ENCODE assay signal across 1 cellular context in the genomic region with DNA sequence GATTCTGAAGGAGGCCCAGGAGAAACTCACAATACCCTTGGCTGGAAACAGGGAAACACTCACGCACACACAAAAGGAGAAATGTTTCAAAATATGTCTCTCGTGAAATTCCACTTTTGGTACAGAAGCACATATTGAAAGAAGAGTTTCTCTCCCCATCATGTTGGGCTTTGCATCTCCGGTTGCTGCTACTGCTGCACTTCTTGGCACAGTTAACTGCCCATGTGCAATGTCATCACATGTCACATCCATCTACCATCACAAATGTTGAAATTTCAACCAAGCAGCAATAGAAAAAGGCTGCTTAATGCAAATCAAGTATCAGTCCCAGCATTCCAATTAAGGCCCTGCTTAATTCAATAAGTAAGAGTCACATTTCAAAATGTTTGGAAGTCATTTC.
TF ChIP-seq lines count a peak whose summit lies in the region.

No MANE protein-coding gene starts in this region.

TF ChIP-seq in GM23338, 12 proteins besides CTCF, POLR2A, EP300 and RAD21 (continued from another document):
- TF ChIP-seq, protein P1, sequence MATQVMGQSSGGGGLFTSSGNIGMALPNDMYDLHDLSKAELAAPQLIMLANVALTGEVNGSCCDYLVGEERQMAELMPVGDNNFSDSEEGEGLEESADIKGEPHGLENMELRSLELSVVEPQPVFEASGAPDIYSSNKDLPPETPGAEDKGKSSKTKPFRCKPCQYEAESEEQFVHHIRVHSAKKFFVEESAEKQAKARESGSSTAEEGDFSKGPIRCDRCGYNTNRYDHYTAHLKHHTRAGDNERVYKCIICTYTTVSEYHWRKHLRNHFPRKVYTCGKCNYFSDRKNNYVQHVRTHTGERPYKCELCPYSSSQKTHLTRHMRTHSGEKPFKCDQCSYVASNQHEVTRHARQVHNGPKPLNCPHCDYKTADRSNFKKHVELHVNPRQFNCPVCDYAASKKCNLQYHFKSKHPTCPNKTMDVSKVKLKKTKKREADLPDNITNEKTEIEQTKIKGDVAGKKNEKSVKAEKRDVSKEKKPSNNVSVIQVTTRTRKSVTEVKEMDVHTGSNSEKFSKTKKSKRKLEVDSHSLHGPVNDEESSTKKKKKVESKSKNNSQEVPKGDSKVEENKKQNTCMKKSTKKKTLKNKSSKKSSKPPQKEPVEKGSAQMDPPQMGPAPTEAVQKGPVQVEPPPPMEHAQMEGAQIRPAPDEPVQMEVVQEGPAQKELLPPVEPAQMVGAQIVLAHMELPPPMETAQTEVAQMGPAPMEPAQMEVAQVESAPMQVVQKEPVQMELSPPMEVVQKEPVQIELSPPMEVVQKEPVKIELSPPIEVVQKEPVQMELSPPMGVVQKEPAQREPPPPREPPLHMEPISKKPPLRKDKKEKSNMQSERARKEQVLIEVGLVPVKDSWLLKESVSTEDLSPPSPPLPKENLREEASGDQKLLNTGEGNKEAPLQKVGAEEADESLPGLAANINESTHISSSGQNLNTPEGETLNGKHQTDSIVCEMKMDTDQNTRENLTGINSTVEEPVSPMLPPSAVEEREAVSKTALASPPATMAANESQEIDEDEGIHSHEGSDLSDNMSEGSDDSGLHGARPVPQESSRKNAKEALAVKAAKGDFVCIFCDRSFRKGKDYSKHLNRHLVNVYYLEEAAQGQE (IDR thresholded peaks at IDR 0.05; ENCODE audit: unreplicated experiment): no peak
- TF ChIP-seq NANOG (IDR thresholded peaks at IDR 0.05; ENCODE audit: borderline replicate concordance): no peak
- no peak for TF ChIP-seq STAT1 (IDR thresholded peaks at IDR 0.05; ENCODE audit: unreplicated experiment)
- no peak for TF ChIP-seq ZNF114 (CRISPR knock-in tag; IDR thresholded peaks at IDR 0.05)
- no peak for TF ChIP-seq EZH2phosphoT487 (IDR thresholded peaks at IDR 0.05; ENCODE audit: unreplicated experiment)
- TF ChIP-seq, protein P2, sequence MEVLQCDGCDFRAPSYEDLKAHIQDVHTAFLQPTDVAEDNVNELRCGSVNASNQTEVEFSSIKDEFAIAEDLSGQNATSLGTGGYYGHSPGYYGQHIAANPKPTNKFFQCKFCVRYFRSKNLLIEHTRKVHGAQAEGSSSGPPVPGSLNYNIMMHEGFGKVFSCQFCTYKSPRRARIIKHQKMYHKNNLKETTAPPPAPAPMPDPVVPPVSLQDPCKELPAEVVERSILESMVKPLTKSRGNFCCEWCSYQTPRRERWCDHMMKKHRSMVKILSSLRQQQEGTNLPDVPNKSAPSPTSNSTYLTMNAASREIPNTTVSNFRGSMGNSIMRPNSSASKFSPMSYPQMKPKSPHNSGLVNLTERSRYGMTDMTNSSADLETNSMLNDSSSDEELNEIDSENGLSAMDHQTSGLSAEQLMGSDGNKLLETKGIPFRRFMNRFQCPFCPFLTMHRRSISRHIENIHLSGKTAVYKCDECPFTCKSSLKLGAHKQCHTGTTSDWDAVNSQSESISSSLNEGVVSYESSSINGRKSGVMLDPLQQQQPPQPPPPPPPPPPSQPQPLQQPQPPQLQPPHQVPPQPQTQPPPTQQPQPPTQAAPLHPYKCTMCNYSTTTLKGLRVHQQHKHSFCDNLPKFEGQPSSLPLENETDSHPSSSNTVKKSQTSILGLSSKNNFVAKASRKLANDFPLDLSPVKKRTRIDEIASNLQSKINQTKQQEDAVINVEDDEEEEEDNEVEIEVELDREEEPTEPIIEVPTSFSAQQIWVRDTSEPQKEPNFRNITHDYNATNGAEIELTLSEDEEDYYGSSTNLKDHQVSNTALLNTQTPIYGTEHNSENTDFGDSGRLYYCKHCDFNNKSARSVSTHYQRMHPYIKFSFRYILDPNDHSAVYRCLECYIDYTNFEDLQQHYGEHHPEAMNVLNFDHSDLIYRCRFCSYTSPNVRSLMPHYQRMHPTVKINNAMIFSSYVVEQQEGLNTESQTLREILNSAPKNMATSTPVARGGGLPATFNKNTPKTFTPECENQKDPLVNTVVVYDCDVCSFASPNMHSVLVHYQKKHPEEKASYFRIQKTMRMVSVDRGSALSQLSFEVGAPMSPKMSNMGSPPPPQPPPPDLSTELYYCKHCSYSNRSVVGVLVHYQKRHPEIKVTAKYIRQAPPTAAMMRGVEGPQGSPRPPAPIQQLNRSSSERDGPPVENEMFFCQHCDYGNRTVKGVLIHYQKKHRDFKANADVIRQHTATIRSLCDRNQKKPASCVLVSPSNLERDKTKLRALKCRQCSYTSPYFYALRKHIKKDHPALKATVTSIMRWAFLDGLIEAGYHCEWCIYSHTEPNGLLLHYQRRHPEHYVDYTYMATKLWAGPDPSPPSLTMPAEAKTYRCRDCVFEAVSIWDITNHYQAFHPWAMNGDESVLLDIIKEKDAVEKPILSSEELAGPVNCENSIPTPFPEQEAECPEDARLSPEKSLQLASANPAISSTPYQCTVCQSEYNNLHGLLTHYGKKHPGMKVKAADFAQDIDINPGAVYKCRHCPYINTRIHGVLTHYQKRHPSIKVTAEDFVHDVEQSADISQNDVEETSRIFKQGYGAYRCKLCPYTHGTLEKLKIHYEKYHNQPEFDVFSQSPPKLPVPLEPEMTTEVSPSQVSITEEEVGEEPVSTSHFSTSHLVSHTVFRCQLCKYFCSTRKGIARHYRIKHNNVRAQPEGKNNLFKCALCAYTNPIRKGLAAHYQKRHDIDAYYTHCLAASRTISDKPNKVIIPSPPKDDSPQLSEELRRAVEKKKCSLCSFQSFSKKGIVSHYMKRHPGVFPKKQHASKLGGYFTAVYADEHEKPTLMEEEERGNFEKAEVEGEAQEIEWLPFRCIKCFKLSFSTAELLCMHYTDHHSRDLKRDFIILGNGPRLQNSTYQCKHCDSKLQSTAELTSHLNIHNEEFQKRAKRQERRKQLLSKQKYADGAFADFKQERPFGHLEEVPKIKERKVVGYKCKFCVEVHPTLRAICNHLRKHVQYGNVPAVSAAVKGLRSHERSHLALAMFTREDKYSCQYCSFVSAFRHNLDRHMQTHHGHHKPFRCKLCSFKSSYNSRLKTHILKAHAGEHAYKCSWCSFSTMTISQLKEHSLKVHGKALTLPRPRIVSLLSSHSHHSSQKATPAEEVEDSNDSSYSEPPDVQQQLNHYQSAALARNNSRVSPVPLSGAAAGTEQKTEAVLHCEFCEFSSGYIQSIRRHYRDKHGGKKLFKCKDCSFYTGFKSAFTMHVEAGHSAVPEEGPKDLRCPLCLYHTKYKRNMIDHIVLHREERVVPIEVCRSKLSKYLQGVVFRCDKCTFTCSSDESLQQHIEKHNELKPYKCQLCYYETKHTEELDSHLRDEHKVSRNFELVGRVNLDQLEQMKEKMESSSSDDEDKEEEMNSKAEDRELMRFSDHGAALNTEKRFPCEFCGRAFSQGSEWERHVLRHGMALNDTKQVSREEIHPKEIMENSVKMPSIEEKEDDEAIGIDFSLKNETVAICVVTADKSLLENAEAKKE (CRISPR knock-in tag; IDR thresholded peaks at IDR 0.05): no peak
